In genomic region chr1:178037510-178038253, GRCh38 we compare ENCODE assay signal across 8 cellular contexts. TPM values are rescaled to one million over a fixed set of nuclear protein-coding genes. Genes with fewer than 3 reads are reported as not detected.
DNase-seq lines count a peak whose midpoint lies in the region; ATAC-seq and TF ChIP-seq lines count a peak whose summit lies in the region.

No MANE protein-coding gene starts in this region.

- peak; percentile 98 for ATAC-seq in HCT116
- peak; percentile 94 for ATAC-seq in WTC11
- ATAC-seq in HG02938 (IDR thresholded peaks at IDR 0.05; ENCODE audit: unreplicated experiment): no peak
- ATAC-seq in HG02610 (IDR thresholded peaks at IDR 0.05; ENCODE audit: unreplicated experiment): no peak

- H3K79me2 ChIP-seq in HCT116 (ENCODE audit: insufficient read depth, low read length): no peaks in the 10 kb centered on the region

- H3K9me3 ChIP-seq in HCT116 (ENCODE audit: control insufficient read depth in 1 of 2, insufficient read depth in 1 of 2, low read depth in 1 of 2, low read length in 2 of 2) (no peaks in the 10 kb centered on the region), cardiac muscle cell (ENCODE audit: low read depth) (no peaks in the 10 kb centered on the region)

- peaks cover 2% of the 10 kb centered on the region; the same call in 1 of the 2 replicates for H3K27me3 Mint-ChIP-seq in WTC11 (ENCODE audit: low read depth)

- H3K36me3 Mint-ChIP-seq in WTC11: peaks cover 5% of the 10 kb centered on the region; the same call in 1 of the 2 replicates

- H3K4me3 ChIP-seq in HCT116 (replicated peaks in 1 of 2; ENCODE audit: low read depth in 1 of 2, low read length in 2 of 2): peak overlapping the region; percentile 38 to 59
- H3K4me3 ChIP-seq in cardiac muscle cell: peak overlapping the region; percentile 29

- RAD21 ChIA-PET in HCT116 (lab: Charles Lee; ENCODE audit: low non-redundant PET in 1 of 2, low total read pairs in 2 of 2, uncharacterized antibody in 2 of 2, unreplicated experiment in 2 of 2): no interaction called here

- H3K4me2 ChIP-seq in HCT116 (ENCODE audit: low read length): peak overlapping the region; percentile 86

- H3K9me2 ChIP-seq in HCT116 (ENCODE audit: insufficient read depth): no peaks in the 10 kb centered on the region

- H3K4me3 Mint-ChIP-seq in WTC11: peak overlapping the region; percentile 58

- TF ChIP-seq RAD21 in HCT116 (IDR thresholded peaks at IDR 0.05; ENCODE audit: low read depth): peak; percentile 7; the same call in 1 of the 2 replicates

- peak; percentile 93 for DNase-seq in 8988T
- DNase-seq in HCT116 (ENCODE audit: low read depth, low spot score): peak; percentile 40
- peak; percentile 85 for DNase-seq in WTC11 (ENCODE audit: low spot score)
- peak; percentile 79 to 93 for DNase-seq in cardiac muscle cell (ENCODE audit: low read depth in 1 of 2, low spot score in 1 of 2)
- peak in 49 of 56 donors; percentile 21 to 85 (median 55) for DNase-seq in nucleus accumbens (lab: John Stamatoyannopoulos, UW)
- DNase-seq in NCI-H1694 (lab: John Stamatoyannopoulos, UW): no peak

- H4K20me1 ChIP-seq in HCT116 (ENCODE audit: insufficient read depth): no peaks in the 10 kb centered on the region

- TF ChIP-seq POLR2A in HCT116 (IDR thresholded peaks at IDR 0.05; ENCODE audit: borderline replicate concordance, extremely low read depth, insufficient read depth, insufficient read length): no peak

- H3K36me3 ChIP-seq in HCT116 (ENCODE audit: control insufficient read depth in 1 of 2, insufficient read depth in 2 of 2, low read length in 2 of 2): no peaks in the 10 kb centered on the region
- no peaks in the 10 kb centered on the region for H3K36me3 ChIP-seq in cardiac muscle cell

- CTCF ChIA-PET in HCT116 (lab: Charles Lee) (no interaction called here), WTC11 (lab: Charles Lee) (interaction anchor here (0.5 to 2.5 kb wide), 34 partner anchors 9 to 701 kb away, joined by 3 to 43 read pairs (median 4); partner anchors contain the start of gene RASAL2)

- POLR2A ChIA-PET in HCT116 (lab: Charles Lee): interaction anchor here (0.9 kb wide), 1 partner anchor 204 kb away, joined by 4 read pairs; no protein-coding TSS in a partner anchor
- POLR2A ChIA-PET in WTC11 (lab: Charles Lee): interaction anchor here (0.9 to 1.0 kb wide), 2 partner anchors 9 to 24 kb away, joined by 3 to 6 read pairs; no protein-coding TSS in a partner anchor

- H3K9me3 Mint-ChIP-seq in WTC11: peaks cover 27% of the 10 kb centered on the region

- no peaks in the 10 kb centered on the region for H3K27me3 ChIP-seq in HCT116 (ENCODE audit: insufficient read depth, low read length)
- no peaks in the 10 kb centered on the region for H3K27me3 ChIP-seq in cardiac muscle cell

- peak overlapping the region; percentile 41; the same call in 1 of the 2 replicates for H3K27ac ChIP-seq in HCT116 (ENCODE audit: low read depth, low read length)
- no peak overlapping the region for H3K27ac ChIP-seq in cardiac muscle cell

- peaks cover 17% of the 10 kb centered on the region for H3K4me1 Mint-ChIP-seq in WTC11

- no peak overlapping the region for H3K27ac Mint-ChIP-seq in WTC11

- no TSS peak for BruUV-seq in HCT116 (replicated peaks; lab: Mats Ljungman, UMichigan)

- intact Hi-C loops in HCT116 (cut with micrococcal nuclease): no loop called here

- peak overlapping the region; percentile 72 for H2AFZ ChIP-seq in HCT116 (ENCODE audit: low read depth, low read length, poor library complexity, severe bottlenecking)

- H3K4me1 ChIP-seq in HCT116 (ENCODE audit: control insufficient read depth in 1 of 2, insufficient read depth in 2 of 2, low read length in 2 of 2) (peaks cover 8 to 14% of the 10 kb centered on the region in 2 experiments; a peak in 3 of 4 replicates), cardiac muscle cell (ENCODE audit: low read depth) (no peaks in the 10 kb centered on the region)

- TF ChIP-seq CTCF in HCT116 (IDR thresholded peaks at IDR 0.05 in 2 of 3, conservative IDR thresholded peaks at IDR 0.05 in 1 of 3; ENCODE audit: borderline replicate concordance in 1 of 3, insufficient read depth in 1 of 3, low read depth in 2 of 3, low read length in 2 of 3) (peak; percentile 18 to 41 (median 30); a peak in 5 of 6 replicates), WTC11 (IDR thresholded peaks at IDR 0.05) (peak; percentile 56), cardiac muscle cell (IDR thresholded peaks at IDR 0.05; ENCODE audit: low read depth, low read length) (peak; percentile 34)

- H3K9ac ChIP-seq in HCT116 (ENCODE audit: low read length): peak overlapping the region; percentile 61

TF ChIP-seq in HCT116, 20 proteins besides CTCF, POLR2A, EP300 and RAD21:
- TF ChIP-seq MAX (IDR thresholded peaks at IDR 0.05): peak; percentile 59; the same call in 1 of the 2 replicates
- TF ChIP-seq SP1 (IDR thresholded peaks at IDR 0.05; ENCODE audit: low read depth): peak; percentile 29; the same call in 1 of the 2 replicates
- TF ChIP-seq POLR2AphosphoS5 (IDR thresholded peaks at IDR 0.05; ENCODE audit: low read depth, low read length): peak; percentile 91
- no peak for TF ChIP-seq ELF1 (IDR thresholded peaks at IDR 0.05; ENCODE audit: borderline replicate concordance, low read depth)
- TF ChIP-seq YY1 (IDR thresholded peaks at IDR 0.05; ENCODE audit: extremely low read depth, insufficient replicate concordance, low read depth, low read length): peak; percentile 63
- TF ChIP-seq TCF7L2 (IDR thresholded peaks at IDR 0.05; ENCODE audit: borderline replicate concordance, extremely low read depth, insufficient read depth, insufficient read length): peak; percentile 39
- TF ChIP-seq ZBTB33 (IDR thresholded peaks at IDR 0.05; ENCODE audit: extremely low read depth, insufficient replicate concordance, low read length): no peak
- peak; percentile 53; the same call in 1 of the 2 replicates for TF ChIP-seq ZFX (IDR thresholded peaks at IDR 0.05)
- TF ChIP-seq CEBPB (IDR thresholded peaks at IDR 0.05; ENCODE audit: low read depth): no peak
- no peak for TF ChIP-seq FOSL1 (IDR thresholded peaks at IDR 0.05; ENCODE audit: low read depth)

TF ChIP-seq in WTC11, 78 proteins besides CTCF, POLR2A, EP300 and RAD21 (continues in another document):
- TF ChIP-seq GABPB1 (CRISPR knock-in tag; IDR thresholded peaks at IDR 0.05) (0 out of 2 replicates have a peak, but pooled peaks have one; percentile 39), E2F1 (CRISPR knock-in tag; IDR thresholded peaks at IDR 0.05) (no peak), ZNF416 (CRISPR knock-in tag; IDR thresholded peaks at IDR 0.05) (no peak), ATF6 (CRISPR knock-in tag; IDR thresholded peaks at IDR 0.05) (no peak), CBFB (CRISPR knock-in tag; IDR thresholded peaks at IDR 0.05; ENCODE audit: low read depth) (no peak), CREB1 (CRISPR knock-in tag; IDR thresholded peaks at IDR 0.05) (no peak), ZNF232 (CRISPR knock-in tag; IDR thresholded peaks at IDR 0.05) (no peak), MAX (CRISPR knock-in tag; IDR thresholded peaks at IDR 0.05) (peak; percentile 76), ETV6 (CRISPR knock-in tag; IDR thresholded peaks at IDR 0.05) (peak; percentile 47; the same call in 1 of the 2 replicates), HMGXB4 (CRISPR knock-in tag; IDR thresholded peaks at IDR 0.05) (peak; percentile 99), ZNF423 (CRISPR knock-in tag; IDR thresholded peaks at IDR 0.05) (peak; percentile 83)

RNA-seq across cellular contexts. Expression of gene RASAL2, which starts 56.2 kb away (rescaled TPM):
- 11.7 TPM for total RNA-seq in HCT116 (2021; ENCODE audit: unreplicated experiment)
- 3.4 and 4.8 TPM in 2 replicates for polyA plus RNA-seq in HCT116 (2012)
- total RNA-seq in WTC11 (2021): 25.7 to 29.5 TPM (median 27.5 TPM) in 3 replicates
- total RNA-seq in cardiac muscle cell: 25.3 and 35.3 TPM in 2 replicates
- 11.2 and 13.1 TPM in 2 replicates for polyA plus RNA-seq in cardiac muscle cell

Comparison
In these comparisons a context has a peak if more than half of its experiments do, and no peak if none do; other contexts are left out.
1. ATAC-seq: peak in HCT116 (single experiment) and WTC11 (single experiment); none in HG02938 (single experiment) and HG02610 (single experiment).
2. Peak in every context shown above with its lines, with median percentiles within 50 percentile points of each other: CTCF ChIP-seq.